In genomic region chr4:108834787-108835384, GRCh38 we compare ENCODE assay signal across 9 cellular contexts.
DNase-seq lines count a peak whose midpoint lies in the region; ATAC-seq and TF ChIP-seq lines count a peak whose summit lies in the region.
"Had no signal": no experiment of that assay in that cellular context is flagged by ENCODE, and none has a peak within 500 bp of the region (broad histone marks: within the 10 kb centered on the region; RNA-seq: fewer than 3 reads in every experiment).

No MANE protein-coding gene starts in this region.

- H3K4me1 Mint-ChIP-seq in effector memory CD8-positive, alpha-beta T cell (ENCODE audit: low read depth in 2 of 2) = no peaks in the 10 kb centered on the region

- H3K27me3 Mint-ChIP-seq in effector memory CD8-positive, alpha-beta T cell = peaks cover 6 to 10% of the 10 kb centered on the region in 2 donors

- no peak for ATAC-seq in Right ventricle myocardium inferior
- ATAC-seq in effector memory CD8-positive, alpha-beta T cell (replicated peaks) = no peak

- H3K4me3 ChIP-seq in right atrium auricular region = no peak overlapping the region

- no peaks in the 10 kb centered on the region for H3K36me3 Mint-ChIP-seq in effector memory CD8-positive, alpha-beta T cell (ENCODE audit: insufficient read depth)
- H3K36me3 Mint-ChIP-seq: activated naive CD8-positive, alpha-beta T cell treated with anti-CD3 and anti-CD28 coated beads, Interleukin-2, amount 10 ng/mL, durations not matched to agents 7 days and 5 days had no signal

- intact Hi-C loops in Right ventricle myocardium inferior (cut with DNase I) = loop anchor here (2.0 kb wide), 1 partner anchor 572 kb away; no protein-coding TSS in a partner anchor

- no peaks in the 10 kb centered on the region for H3K36me3 ChIP-seq in right atrium auricular region

- peaks cover 0 to 14% of the 10 kb centered on the region in 2 donors for H3K4me1 ChIP-seq in right atrium auricular region

- no peak overlapping the region for H3K27ac Mint-ChIP-seq in effector memory CD8-positive, alpha-beta T cell
- H3K27ac Mint-ChIP-seq: activated naive CD8-positive, alpha-beta T cell treated with anti-CD3 and anti-CD28 coated beads, Interleukin-2, amount 10 ng/mL, durations not matched to agents 7 days and 5 days had no signal

- TF ChIP-seq CTCF in right atrium auricular region (IDR thresholded peaks at IDR 0.05) = peak; percentile 31 to 80

- H3K27me3 ChIP-seq in right atrium auricular region = no peaks in the 10 kb centered on the region

- DNase-seq in right atrium auricular region (ENCODE audit: low spot score) (no peak), Right ventricle myocardium inferior (ENCODE audit: missing footprints) (no peak), NCI-H446 (lab: John Stamatoyannopoulos, UW) (peak; percentile 39 to 60), cerebellum (ENCODE audit: low spot score) (peak; percentile 8), myocyte (ENCODE audit: low read depth) (peak; percentile 74), GF-D8 (lab: John Stamatoyannopoulos, UW) (no peak), GDM1 (lab: John Stamatoyannopoulos, UW) (no peak)
- no peak for DNase-seq in effector memory CD8-positive, alpha-beta T cell
- DNase-seq: activated naive CD8-positive, alpha-beta T cell treated with anti-CD3 and anti-CD28 coated beads, Interleukin-2, amount 10 ng/mL, durations not matched to agents 7 days and 5 days had no signal

- no peaks in the 10 kb centered on the region for H3K9me3 ChIP-seq in right atrium auricular region

- no peaks in the 10 kb centered on the region for H3K9me3 Mint-ChIP-seq in effector memory CD8-positive, alpha-beta T cell
- H3K9me3 Mint-ChIP-seq: activated naive CD8-positive, alpha-beta T cell treated with anti-CD3 and anti-CD28 coated beads, Interleukin-2, amount 10 ng/mL, durations not matched to agents 7 days and 5 days had no signal

- no peak overlapping the region for H3K27ac ChIP-seq in right atrium auricular region

- no peak overlapping the region for H3K4me3 Mint-ChIP-seq in effector memory CD8-positive, alpha-beta T cell
- H3K4me3 Mint-ChIP-seq: activated naive CD8-positive, alpha-beta T cell treated with anti-CD3 and anti-CD28 coated beads, Interleukin-2, amount 10 ng/mL, durations not matched to agents 7 days and 5 days had no signal

Comparison
In these comparisons a context has a peak if more than half of its experiments do, and no peak if none do; other contexts are left out.
1. DNase-seq: peak in NCI-H446 (2 of 2), cerebellum (single experiment) and myocyte (single experiment); none in right atrium auricular region (single experiment), Right ventricle myocardium inferior (single experiment), effector memory CD8-positive, alpha-beta T cell (0 of 3), GF-D8 (single experiment) and GDM1 (single experiment).